ENCODE assay signal across 8 cellular contexts in the genomic region with DNA sequence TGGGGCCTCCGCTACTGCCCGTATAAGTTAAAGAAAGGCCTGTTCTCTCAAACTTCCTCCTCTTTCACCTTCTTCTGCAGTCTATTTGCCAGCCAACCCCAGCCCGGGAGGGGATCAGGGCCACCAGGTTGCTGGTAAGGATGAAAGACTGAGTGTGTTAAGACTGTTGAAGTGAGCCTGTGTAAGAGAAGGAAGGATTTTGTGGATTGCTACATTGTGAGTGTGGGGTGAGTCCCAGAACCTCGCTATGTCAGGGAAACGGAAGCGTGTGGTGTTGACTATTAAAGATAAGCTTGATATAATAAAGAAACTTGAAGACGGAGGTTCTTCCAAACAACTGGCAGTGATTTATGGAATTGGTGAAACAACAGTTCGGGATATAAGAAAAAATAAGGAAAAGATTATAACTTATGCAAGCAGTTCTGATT. TPM values are rescaled to one million over a fixed set of nuclear protein-coding genes. Genes with fewer than 3 reads are reported as not detected.
DNase-seq lines count a peak whose midpoint lies in the region; ATAC-seq and TF ChIP-seq lines count a peak whose summit lies in the region.

No MANE protein-coding gene starts in this region.

- peak overlapping the region; percentile 70 for H3K9ac ChIP-seq in OCI-LY3 (ENCODE audit: low read length)
- peak overlapping the region; percentile 74 for H3K9ac ChIP-seq in endocrine pancreas (ENCODE audit: control insufficient read depth, insufficient read depth, low read length)

- peak overlapping the region; percentile 75; the same call in 1 of the 2 replicates for H2AFZ ChIP-seq in OCI-LY3 (ENCODE audit: low read depth, low read length)

- peaks cover 0 to 2% (median 0%) of the 10 kb centered on the region in 7 donors for H3K9me3 Mint-ChIP-seq in naive B cell

- H3K27ac ChIP-seq in OCI-LY3 (ENCODE audit: low read length): no peak overlapping the region

- peak overlapping the region; percentile 70 for H3K4me2 ChIP-seq in OCI-LY3 (ENCODE audit: low read length)

- H3K36me3 Mint-ChIP-seq in naive B cell: peaks cover 0 to 2% of the 10 kb centered on the region in 2 donors

- H3K27me3 ChIP-seq in OCI-LY3 (ENCODE audit: low read depth, low read length) (no peaks in the 10 kb centered on the region), endocrine pancreas (ENCODE audit: control insufficient read depth, insufficient read depth, low read length) (no peaks in the 10 kb centered on the region)

- DNase-seq in GF-D8 (lab: John Stamatoyannopoulos, UW): peak; percentile 15
- DNase-seq in naive B cell: no peak
- no peak for DNase-seq in DMS153 (lab: John Stamatoyannopoulos, UW)
- DNase-seq in GM03348 (ENCODE audit: low spot score): no peak
- DNase-seq in stimulated activated CD4-positive, alpha-beta T cell treated with anti-CD3 and anti-CD28 coated beads, Interleukin-15, amount 100 ng/mL, for 24 hours: no peak

- H3K4me3 ChIP-seq in OCI-LY3 (ENCODE audit: low read length) (peak overlapping the region; percentile 96), endocrine pancreas (ENCODE audit: control insufficient read depth, insufficient read depth, low read length) (peak overlapping the region; percentile 90)

- peak overlapping the region; percentile 90 to 98 (median 95) for H3K27ac Mint-ChIP-seq in naive B cell

- H3K4me3 Mint-ChIP-seq in naive B cell: peak overlapping the region; percentile 80 to 97 (median 95)

- no peaks in the 10 kb centered on the region for H3K36me3 ChIP-seq in OCI-LY3 (replicated peaks; ENCODE audit: low read depth, low read length)
- no peaks in the 10 kb centered on the region for H3K36me3 ChIP-seq in endocrine pancreas (ENCODE audit: control insufficient read depth, insufficient read depth, low read length)

- H3K9me3 ChIP-seq in OCI-LY3 (ENCODE audit: insufficient read depth, low read length) (no peaks in the 10 kb centered on the region), endocrine pancreas (ENCODE audit: control insufficient read depth, low read length) (no peaks in the 10 kb centered on the region)

- TF ChIP-seq CTCF in OCI-LY3 (IDR thresholded peaks at IDR 0.05; ENCODE audit: low read depth, low read length): no peak

- H3K79me2 ChIP-seq in OCI-LY3 (ENCODE audit: low read length): peaks cover 24% of the 10 kb centered on the region

- peaks cover 15 to 30% (median 25%) of the 10 kb centered on the region in 3 donors for H3K4me1 Mint-ChIP-seq in naive B cell

- ATAC-seq in naive B cell (ENCODE audit: low read depth in 2 of 2) (no peak), HG02870 (IDR thresholded peaks at IDR 0.05; ENCODE audit: unreplicated experiment) (no peak)

- H4K20me1 ChIP-seq in OCI-LY3 (ENCODE audit: insufficient read depth, low read length): no peaks in the 10 kb centered on the region

- H3K4me1 ChIP-seq in OCI-LY3 (ENCODE audit: low read length): peaks cover 10% of the 10 kb centered on the region
- peaks cover 11% of the 10 kb centered on the region for H3K4me1 ChIP-seq in endocrine pancreas (ENCODE audit: control insufficient read depth, insufficient read depth, low read length)

- H3K27me3 Mint-ChIP-seq in naive B cell: no peaks in the 10 kb centered on the region

RNA-seq across cellular contexts. Expression of gene JRKL, which starts 0.6 kb away (rescaled TPM):
- 1 to 10 TPM in 5 of 6 donors, not detected in 1; 3.0 to 5.7 (median 4.1) TPM for polyA plus RNA-seq in naive B cell (ENCODE audit: low read depth in 6 of 6)

RNA-seq across cellular contexts. Expression of gene CCDC82, which starts 0.7 kb away (rescaled TPM):
- polyA plus RNA-seq in naive B cell (ENCODE audit: low read depth in 6 of 6): 10 to 100 TPM; 17.0 to 35.1 (median 25.9) TPM

RNA-seq across cellular contexts. Expression of gene MAML2, which starts 47.4 kb away (rescaled TPM):
- polyA plus RNA-seq in naive B cell (ENCODE audit: low read depth in 6 of 6): 1 to 10 TPM in 5 of 6 donors, under 1 TPM in 1; 0.06 to 9.0 (median 3.5) TPM
